In the genomic region with DNA sequence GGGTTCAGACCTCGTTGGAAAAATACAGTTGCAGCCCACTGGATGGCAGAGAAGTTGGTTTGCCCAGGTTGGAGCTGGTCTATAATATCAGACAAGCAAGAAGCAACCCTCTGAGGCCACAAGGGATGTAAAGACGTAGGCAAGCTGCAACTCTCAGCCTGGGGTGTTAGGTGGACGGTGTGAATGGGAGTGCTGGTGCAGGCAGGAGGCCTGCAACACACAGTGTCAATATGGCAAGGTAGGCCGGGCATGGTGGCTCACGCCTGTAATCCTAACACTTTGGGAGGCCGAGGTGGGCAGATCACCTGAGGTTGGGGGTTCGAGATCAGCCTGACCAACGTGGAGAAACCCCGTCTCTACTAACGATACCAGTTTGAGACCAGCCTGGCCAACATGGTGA, we compare ENCODE assay signal across 27 cellular contexts. TPM values are rescaled to one million over a fixed set of nuclear protein-coding genes. Genes with fewer than 3 reads are reported as not detected.
"Had no signal": no experiment of that assay in that cellular context is flagged by ENCODE, and none has a peak within 500 bp of the region (broad histone marks: within the 10 kb centered on the region; RNA-seq: fewer than 3 reads in every experiment).

No MANE protein-coding gene starts in this region.

- DNase-seq: activated B cell treated with CpG ODN at 0.5 μM for 24 hours; activated CD4-positive, alpha-beta T cell treated with anti-CD3 and anti-CD28 coated beads for 36 hours; activated CD4-positive, alpha-beta T cell treated with anti-CD3 and anti-CD28 coated beads, Interleukin-2, amount 50 U/mL, for 4 hours; activated gamma-delta T cell; activated naive CD4-positive, alpha-beta T cell treated with anti-CD3 and anti-CD28 coated beads, Interleukin-2, amount 50 U/mL, for 16 hours; aorta; caudate nucleus; dorsolateral prefrontal cortex; esophagus squamous epithelium; gastrocnemius medialis; hypothalamus; islet precursor cell; left cardiac atrium; midbrain; right cardiac atrium; stimulated activated CD4-positive, alpha-beta T cell treated with anti-CD3 and anti-CD28 coated beads, Interleukin-12 subunit alpha, Interleukin-12 subunit beta, amount 100 ng/mL, for 4 hours; stimulated activated CD4-positive, alpha-beta T cell treated with anti-CD3 and anti-CD28 coated beads, Interleukin-1b, Interleukin-23, amount 100 ng/mL, for 48 hours; substantia nigra; T-helper 9 cell; thyroid gland; upper lobe of right lung had no signal

- H3K9me3 Mint-ChIP-seq: activated B cell treated with CpG ODN at 0.5 μM for 24 hours; nephron; stimulated activated naive CD8-positive, alpha-beta T cell treated with anti-CD3 and anti-CD28 coated beads, Interleukin-15, Interleukin-2, amounts not matched to agents 100 ng/mL and 50 ng/mL, for 24 hours had no signal

- H3K4me3 Mint-ChIP-seq: activated B cell treated with CpG ODN at 0.5 μM for 24 hours; activated CD4-positive, alpha-beta T cell treated with anti-CD3 and anti-CD28 coated beads for 36 hours; brain; nephron; stimulated activated naive CD8-positive, alpha-beta T cell treated with anti-CD3 and anti-CD28 coated beads, Interleukin-15, Interleukin-2, amounts not matched to agents 100 ng/mL and 50 ng/mL, for 24 hours had no signal

- H3K4me1 ChIP-seq: parathyroid adenoma, thyroid gland had no signal

- H3K27ac ChIP-seq: dorsolateral prefrontal cortex, esophagus squamous epithelium, gastrocnemius medialis, parathyroid adenoma, thyroid gland, upper lobe of right lung had no signal

- H3K9ac ChIP-seq: parathyroid adenoma had no signal

- H3K27ac Mint-ChIP-seq: activated B cell treated with CpG ODN at 0.5 μM for 24 hours; activated CD4-positive, alpha-beta T cell treated with anti-CD3 and anti-CD28 coated beads for 36 hours; stimulated activated naive CD8-positive, alpha-beta T cell treated with anti-CD3 and anti-CD28 coated beads, Interleukin-15, Interleukin-2, amounts not matched to agents 100 ng/mL and 50 ng/mL, for 24 hours had no signal

- H3K4me3 ChIP-seq: dorsolateral prefrontal cortex, esophagus squamous epithelium, gastrocnemius medialis, thyroid gland, upper lobe of right lung had no signal

- H3K27me3 ChIP-seq: dorsolateral prefrontal cortex, esophagus squamous epithelium, gastrocnemius medialis, thyroid gland, upper lobe of right lung had no signal

- H3K36me3 ChIP-seq: gastrocnemius medialis, thyroid gland, upper lobe of right lung had no signal

- H2AFZ ChIP-seq: parathyroid adenoma had no signal

- H3K9me3 ChIP-seq: esophagus squamous epithelium, gastrocnemius medialis, thyroid gland, upper lobe of right lung had no signal

- H3K27me3 Mint-ChIP-seq: activated B cell treated with CpG ODN at 0.5 μM for 24 hours; activated CD4-positive, alpha-beta T cell treated with anti-CD3 and anti-CD28 coated beads for 36 hours; stimulated activated naive CD8-positive, alpha-beta T cell treated with anti-CD3 and anti-CD28 coated beads, Interleukin-15, Interleukin-2, amounts not matched to agents 100 ng/mL and 50 ng/mL, for 24 hours had no signal

- ATAC-seq: gastrocnemius medialis had no signal

RNA-seq across cellular contexts. Expression of gene TMEM239, which starts 34.9 kb away (rescaled TPM):
- total RNA-seq: activated B cell treated with CpG ODN at 0.5 μM for 24 hours; activated CD4-positive, alpha-beta T cell treated with anti-CD3 and anti-CD28 coated beads for 36 hours; aorta; dorsolateral prefrontal cortex; esophagus squamous epithelium; gastrocnemius medialis; left cardiac atrium; liver; pulmonary artery endothelial cell; right cardiac atrium; thyroid gland; upper lobe of right lung had no signal

RNA-seq across cellular contexts. Expression of gene C20orf141, which starts 36.3 kb away (rescaled TPM):
- total RNA-seq: activated B cell treated with CpG ODN at 0.5 μM for 24 hours; activated CD4-positive, alpha-beta T cell treated with anti-CD3 and anti-CD28 coated beads for 36 hours; aorta; dorsolateral prefrontal cortex; esophagus squamous epithelium; gastrocnemius medialis; left cardiac atrium; liver; pulmonary artery endothelial cell; right cardiac atrium; thyroid gland; upper lobe of right lung had no signal
